Comparison of ENCODE assay signal across 16 cellular contexts in genomic region chr17:48540213-48540612, GRCh38. TPM values are rescaled to one million over a fixed set of nuclear protein-coding genes. Genes with fewer than 3 reads are reported as not detected.
DNase-seq lines count a peak whose midpoint lies in the region; ATAC-seq, FAIRE-seq and TF ChIP-seq lines count a peak whose summit lies in the region.
"Had no signal": no experiment of that assay in that cellular context is flagged by ENCODE, and none has a peak within 500 bp of the region (broad histone marks: within the 10 kb centered on the region; RNA-seq: fewer than 3 reads in every experiment).

No MANE protein-coding gene starts in this region.

- H3K4me1 Mint-ChIP-seq in progenitor cell of endocrine pancreas (ENCODE audit: low read depth) (peaks cover 19% of the 10 kb centered on the region), CD14-positive monocyte (peaks cover 37% of the 10 kb centered on the region)

- no peaks in the 10 kb centered on the region for H3K9me3 ChIP-seq in Panc1 (ENCODE audit: control insufficient read depth, insufficient read depth, low read depth, low read length)
- H3K9me3 ChIP-seq: adrenal gland had no signal

- peaks cover 6% of the 10 kb centered on the region; the same call in 1 of the 2 replicates for H3K36me3 ChIP-seq in Panc1 (ENCODE audit: control insufficient read depth, insufficient read depth, low read length)

- H3K36me3 Mint-ChIP-seq in progenitor cell of endocrine pancreas (ENCODE audit: insufficient read depth) (peaks cover 4% of the 10 kb centered on the region), CD14-positive monocyte (peaks cover 5 to 14% of the 10 kb centered on the region in 2 donors)

- peak; percentile 50 for FAIRE-seq in G401.6 (lab: Jason Lieb, UNC)

- POLR2A ChIA-PET in Panc1 (lab: Charles Lee) = no interaction called here

- peaks cover 29% of the 10 kb centered on the region for H3K4me1 ChIP-seq in Panc1 (ENCODE audit: control insufficient read depth, insufficient read depth, low read length)

- H3K4me3 ChIP-seq in Panc1 (ENCODE audit: low read depth in 2 of 2, low read length in 2 of 2) = no peak overlapping the region; a peak in 1 of 4 replicates

- CTCF ChIA-PET in Panc1 (lab: Charles Lee) = interaction anchor here (0.6 to 0.8 kb wide), 3 partner anchors 17 to 87 kb away, joined by 3 to 11 read pairs (median 3); no protein-coding TSS in a partner anchor

- in situ Hi-C loops in Panc1 (cut with HindIII; ENCODE audit: low pct_unique_long_range_greater_than_20kb, low sequenced_read_pairs) = no loop called here

- ATAC-seq in Panc1 = no peak

- intact Hi-C loops in Panc1 (cut with micrococcal nuclease; ENCODE audit: unreplicated experiment) (loop anchor here (5.0 kb wide), 1 partner anchor 48 kb away; no protein-coding TSS in a partner anchor), CD14-positive monocyte (cut with micrococcal nuclease) (no loop called here)

- no peaks in the 10 kb centered on the region for H3K27me3 ChIP-seq in Panc1 (ENCODE audit: control insufficient read depth, insufficient read depth, low read length)
- H3K27me3 ChIP-seq: adrenal gland had no signal

- H3K4me3 Mint-ChIP-seq in progenitor cell of endocrine pancreas (ENCODE audit: low read depth) (no peak overlapping the region), CD14-positive monocyte (peak overlapping the region in 1 of 2 donors; percentile 49)

- BruUV-seq in Panc1 (replicated peaks; lab: Mats Ljungman, UMichigan) = no TSS peak

- H3K27ac Mint-ChIP-seq in progenitor cell of endocrine pancreas = peak overlapping the region; percentile 33
- no peak overlapping the region for H3K27ac Mint-ChIP-seq in CD14-positive monocyte

- peak overlapping the region; percentile 98 for H3K27ac ChIP-seq in Panc1 (ENCODE audit: low read length)
- H3K27ac ChIP-seq: KMS-11 had no signal

- H3K9me3 Mint-ChIP-seq in progenitor cell of endocrine pancreas (ENCODE audit: low read depth) (no peaks in the 10 kb centered on the region), CD14-positive monocyte (peaks cover 0 to 28% (median 19%) of the 10 kb centered on the region in 7 donors)

- peaks cover 60% of the 10 kb centered on the region for H3K27me3 Mint-ChIP-seq in progenitor cell of endocrine pancreas
- H3K27me3 Mint-ChIP-seq in CD14-positive monocyte (ENCODE audit: low read depth in 3 of 3) = peaks cover 53 to 69% (median 60%) of the 10 kb centered on the region in 3 donors

- TF ChIP-seq CTCF in Panc1 (IDR thresholded peaks at IDR 0.05) (no peak), progenitor cell of endocrine pancreas (IDR thresholded peaks at IDR 0.05; ENCODE audit: unreplicated experiment) (no peak), CD14-positive monocyte (IDR thresholded peaks at IDR 0.05) (no peak)

- DNase-seq in Panc1 (ENCODE audit: low read depth, low spot score) (no peak), glomerular visceral epithelial cell (ENCODE audit: extremely low spot score) (peak; percentile 60), progenitor cell of endocrine pancreas (ENCODE audit: low spot score, unreplicated experiment) (no peak), NCI-H748 (lab: John Stamatoyannopoulos, UW; ENCODE audit: unreplicated experiment) (no peak), CD14-positive monocyte (ENCODE audit: low spot score) (no peak), nucleus accumbens (lab: John Stamatoyannopoulos, UW) (no peak)
- DNase-seq: activated CD4-positive, alpha-beta T cell treated with anti-CD3 and anti-CD28 coated beads, Interleukin-2, amount 50 U/mL, for 48 hours; adrenal gland; GDM1; midbrain; NCI-H146; retina had no signal

RNA-seq across cellular contexts. Expression of gene HOXB2, which starts 4.7 kb away (rescaled TPM):
- total RNA-seq in Panc1 (2021; ENCODE audit: unreplicated experiment) = 70.1 TPM
- 66.6 TPM for polyA plus RNA-seq in Panc1 (2012; ENCODE audit: insufficient read length)
- total RNA-seq in progenitor cell of endocrine pancreas = 15.2 and 19.8 TPM in 2 replicates
- 1 to 10 TPM; 1.6 to 3.8 TPM for polyA plus RNA-seq in CD14-positive monocyte

RNA-seq across cellular contexts. Expression of gene HOXB1, which starts 9.4 kb away (rescaled TPM):
- not detected for total RNA-seq in Panc1 (2021; ENCODE audit: unreplicated experiment)
- polyA plus RNA-seq in Panc1 (2012; ENCODE audit: insufficient read length) = not detected
- total RNA-seq in progenitor cell of endocrine pancreas = 0.96 and 2.2 TPM in 2 replicates
- polyA plus RNA-seq in CD14-positive monocyte = not detected
- total RNA-seq: adrenal gland, dermis microvascular lymphatic vessel endothelial cell, H4 had no signal
- polyA plus RNA-seq: adrenal gland had no signal

RNA-seq across cellular contexts. Expression of gene HOXB4, which starts 37.9 kb away (rescaled TPM):
- total RNA-seq in Panc1 (2021; ENCODE audit: unreplicated experiment) (27.9 TPM), progenitor cell of endocrine pancreas (3.4 and 6.0 TPM in 2 replicates)
- polyA plus RNA-seq in Panc1 (2012; ENCODE audit: insufficient read length) = 19.4 TPM
- polyA plus RNA-seq in CD14-positive monocyte = not detected

RNA-seq across cellular contexts. Expression of gene HOXB3, which starts 49.8 kb away (rescaled TPM):
- total RNA-seq in Panc1 (2021; ENCODE audit: unreplicated experiment) (127 TPM), progenitor cell of endocrine pancreas (19.4 and 32.1 TPM in 2 replicates)
- 113 TPM for polyA plus RNA-seq in Panc1 (2012; ENCODE audit: insufficient read length)
- polyA plus RNA-seq in CD14-positive monocyte = not detected

RNA-seq across cellular contexts. Expression of gene HOXB5, which starts 53.4 kb away (rescaled TPM):
- 67.2 TPM for total RNA-seq in Panc1 (2021; ENCODE audit: unreplicated experiment)
- 64.4 TPM for polyA plus RNA-seq in Panc1 (2012; ENCODE audit: insufficient read length)
- total RNA-seq in progenitor cell of endocrine pancreas = 2.1 and 5.6 TPM in 2 replicates
- polyA plus RNA-seq in CD14-positive monocyte = not detected
